ENCODE assay signal across 1 cellular context in the genomic region with DNA sequence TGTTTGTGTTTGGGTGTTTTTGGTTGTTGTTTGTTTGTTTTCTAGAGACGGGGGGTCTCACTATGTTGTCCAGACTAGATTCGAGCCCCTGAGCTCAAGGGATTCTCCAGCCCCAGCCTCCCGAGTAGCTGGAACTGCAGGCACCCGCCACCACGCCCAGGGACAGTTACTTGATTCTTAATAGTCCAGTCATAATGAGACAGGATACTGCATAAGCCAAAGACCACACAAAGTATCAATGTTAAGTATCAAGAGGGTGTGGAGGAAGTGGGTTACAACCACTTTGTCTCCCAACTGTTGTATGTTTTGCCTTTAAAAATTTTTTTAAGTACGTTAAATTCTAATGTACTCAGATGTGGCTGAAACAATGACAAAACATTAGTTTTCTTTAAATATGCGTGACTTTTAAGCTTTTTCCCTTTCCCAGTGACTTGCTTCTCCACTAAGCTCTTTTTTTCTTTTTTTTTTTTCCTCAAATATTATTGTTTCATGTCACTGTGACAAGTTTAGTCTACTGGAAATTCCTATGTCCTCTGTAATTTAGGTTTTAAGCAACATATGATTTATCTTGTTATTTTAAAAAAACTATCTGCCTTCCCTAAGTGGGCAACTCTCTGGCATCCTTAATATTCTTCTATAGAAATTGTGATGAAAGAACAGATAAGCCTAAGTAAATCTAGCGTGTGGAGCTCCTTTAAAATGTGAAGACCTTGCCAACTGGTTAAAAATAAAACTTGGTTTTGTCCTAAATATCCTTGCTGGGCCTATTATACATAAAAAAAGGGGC.
TF ChIP-seq lines count a peak whose summit lies in the region.

No MANE protein-coding gene starts in this region.

TF ChIP-seq in HepG2, 621 proteins besides CTCF, POLR2A, EP300 and RAD21 (continued from another document):
- TF ChIP-seq, protein P1, sequence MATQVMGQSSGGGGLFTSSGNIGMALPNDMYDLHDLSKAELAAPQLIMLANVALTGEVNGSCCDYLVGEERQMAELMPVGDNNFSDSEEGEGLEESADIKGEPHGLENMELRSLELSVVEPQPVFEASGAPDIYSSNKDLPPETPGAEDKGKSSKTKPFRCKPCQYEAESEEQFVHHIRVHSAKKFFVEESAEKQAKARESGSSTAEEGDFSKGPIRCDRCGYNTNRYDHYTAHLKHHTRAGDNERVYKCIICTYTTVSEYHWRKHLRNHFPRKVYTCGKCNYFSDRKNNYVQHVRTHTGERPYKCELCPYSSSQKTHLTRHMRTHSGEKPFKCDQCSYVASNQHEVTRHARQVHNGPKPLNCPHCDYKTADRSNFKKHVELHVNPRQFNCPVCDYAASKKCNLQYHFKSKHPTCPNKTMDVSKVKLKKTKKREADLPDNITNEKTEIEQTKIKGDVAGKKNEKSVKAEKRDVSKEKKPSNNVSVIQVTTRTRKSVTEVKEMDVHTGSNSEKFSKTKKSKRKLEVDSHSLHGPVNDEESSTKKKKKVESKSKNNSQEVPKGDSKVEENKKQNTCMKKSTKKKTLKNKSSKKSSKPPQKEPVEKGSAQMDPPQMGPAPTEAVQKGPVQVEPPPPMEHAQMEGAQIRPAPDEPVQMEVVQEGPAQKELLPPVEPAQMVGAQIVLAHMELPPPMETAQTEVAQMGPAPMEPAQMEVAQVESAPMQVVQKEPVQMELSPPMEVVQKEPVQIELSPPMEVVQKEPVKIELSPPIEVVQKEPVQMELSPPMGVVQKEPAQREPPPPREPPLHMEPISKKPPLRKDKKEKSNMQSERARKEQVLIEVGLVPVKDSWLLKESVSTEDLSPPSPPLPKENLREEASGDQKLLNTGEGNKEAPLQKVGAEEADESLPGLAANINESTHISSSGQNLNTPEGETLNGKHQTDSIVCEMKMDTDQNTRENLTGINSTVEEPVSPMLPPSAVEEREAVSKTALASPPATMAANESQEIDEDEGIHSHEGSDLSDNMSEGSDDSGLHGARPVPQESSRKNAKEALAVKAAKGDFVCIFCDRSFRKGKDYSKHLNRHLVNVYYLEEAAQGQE (IDR thresholded peaks at IDR 0.05; ENCODE audit: borderline replicate concordance in 1 of 2, low read depth in 1 of 2, low read length in 2 of 2), result no peak
- TF ChIP-seq PHF5A (CRISPR knock-in tag; IDR thresholded peaks at IDR 0.05; ENCODE audit: low read depth, unreplicated experiment), result no peak
